ENCODE assay signal across 27 cellular contexts in the genomic region with DNA sequence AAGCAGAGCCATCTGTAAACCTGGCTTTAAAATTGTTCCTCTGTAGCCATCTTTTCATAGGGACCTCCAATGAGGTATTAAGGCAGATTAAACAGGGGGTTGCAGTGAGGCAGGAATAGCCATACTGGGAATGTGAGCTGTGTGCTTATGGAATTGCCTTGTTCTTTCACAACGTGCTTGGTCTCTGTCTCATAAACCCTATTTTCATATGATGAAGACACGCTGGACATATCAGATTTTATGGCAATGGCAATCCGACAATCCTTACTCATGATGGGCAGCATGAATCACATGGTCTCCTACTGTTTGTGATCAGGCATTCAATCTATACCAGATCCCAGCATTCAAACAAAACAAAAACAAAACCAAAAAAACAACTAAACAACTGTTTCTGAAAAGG.
"Had no signal": no experiment of that assay in that cellular context is flagged by ENCODE, and none has a peak within 500 bp of the region (broad histone marks: within the 10 kb centered on the region; RNA-seq: fewer than 3 reads in every experiment).

No MANE protein-coding gene starts in this region.

- H3K9me3 Mint-ChIP-seq: naive B cell; naive thymus-derived CD8-positive, alpha-beta T cell; natural killer cell treated with Interleukin-12 subunit alpha and Interleukin-12 subunit beta and Interleukin-15 and Interleukin-18, amount 100 ng/mL, for 72 hours; nephron progenitor cell; neural crest cell; stimulated activated naive B cell treated with anti-CD40 and anti-IgM and Interleukin-4, amounts not matched to agents 10 μg/mL and 1 μg/mL and 100 μg/mL, for 72 hours; stimulated activated naive CD8-positive, alpha-beta T cell treated with anti-CD3 and anti-CD28 coated beads, Interleukin-15, Interleukin-2, amounts not matched to agents 100 ng/mL and 50 ng/mL, for 24 hours had no signal

- H3K4me3 ChIP-seq: pancreas, prostate gland, right lobe of liver, sigmoid colon, skin epidermis, stomach, thoracic aorta, thyroid gland, tibial nerve, upper lobe of left lung, vagina had no signal

- ATAC-seq: naive thymus-derived CD8-positive, alpha-beta T cell; natural killer cell treated with Interleukin-12 subunit alpha and Interleukin-12 subunit beta and Interleukin-15 and Interleukin-18, amount 100 ng/mL, for 72 hours; pancreas; right cardiac atrium; right lobe of liver; stimulated activated effector memory CD8-positive, alpha-beta T cell treated with anti-CD3 and anti-CD28 coated beads, Interleukin-12 subunit alpha, Interleukin-12 subunit beta, amount 100 ng/mL, for 72 hours; stimulated activated naive B cell treated with anti-CD40 and anti-IgM and Interleukin-4, amounts not matched to agents 10 μg/mL and 1 μg/mL and 100 μg/mL, for 72 hours had no signal

- H3K9me3 ChIP-seq: neutrophil, pancreas, prostate gland, right lobe of liver, sigmoid colon, stomach, thoracic aorta, thyroid gland, tibial nerve, upper lobe of left lung, vagina had no signal

- H3K27me3 Mint-ChIP-seq: naive B cell; natural killer cell treated with Interleukin-12 subunit alpha and Interleukin-12 subunit beta and Interleukin-15 and Interleukin-18, amount 100 ng/mL, for 72 hours; stimulated activated naive B cell treated with anti-CD40 and anti-IgM and Interleukin-4, amounts not matched to agents 10 μg/mL and 1 μg/mL and 100 μg/mL, for 72 hours had no signal

- H3K4me1 Mint-ChIP-seq: naive B cell; naive thymus-derived CD8-positive, alpha-beta T cell; nephron progenitor cell; stimulated activated effector memory CD8-positive, alpha-beta T cell treated with anti-CD3 and anti-CD28 coated beads, Interleukin-12 subunit alpha, Interleukin-12 subunit beta, amount 100 ng/mL, for 72 hours; stimulated activated naive B cell treated with anti-CD40 and anti-IgM and Interleukin-4, amounts not matched to agents 10 μg/mL and 1 μg/mL and 100 μg/mL, for 72 hours had no signal

- H3K36me3 Mint-ChIP-seq: naive B cell; naive thymus-derived CD8-positive, alpha-beta T cell; natural killer cell treated with Interleukin-12 subunit alpha and Interleukin-12 subunit beta and Interleukin-15 and Interleukin-18, amount 100 ng/mL, for 72 hours; stimulated activated effector memory CD8-positive, alpha-beta T cell treated with anti-CD3 and anti-CD28 coated beads, Interleukin-12 subunit alpha, Interleukin-12 subunit beta, amount 100 ng/mL, for 72 hours; stimulated activated naive B cell treated with anti-CD40 and anti-IgM and Interleukin-4, amounts not matched to agents 10 μg/mL and 1 μg/mL and 100 μg/mL, for 72 hours had no signal

- H3K4me3 Mint-ChIP-seq: naive B cell; naive thymus-derived CD8-positive, alpha-beta T cell; natural killer cell treated with Interleukin-12 subunit alpha and Interleukin-12 subunit beta and Interleukin-15 and Interleukin-18, amount 100 ng/mL, for 72 hours; nephron progenitor cell; neural crest cell; stimulated activated effector memory CD8-positive, alpha-beta T cell treated with anti-CD3 and anti-CD28 coated beads, Interleukin-12 subunit alpha, Interleukin-12 subunit beta, amount 100 ng/mL, for 72 hours; stimulated activated naive B cell treated with anti-CD40 and anti-IgM and Interleukin-4, amounts not matched to agents 10 μg/mL and 1 μg/mL and 100 μg/mL, for 72 hours; stimulated activated naive CD8-positive, alpha-beta T cell treated with anti-CD3 and anti-CD28 coated beads, Interleukin-15, Interleukin-2, amounts not matched to agents 100 ng/mL and 50 ng/mL, for 24 hours had no signal

- DNase-seq: naive B cell; naive thymus-derived CD8-positive, alpha-beta T cell; nephron progenitor cell; nucleus accumbens; pancreas; right cardiac atrium; right lobe of liver; sigmoid colon; stimulated activated CD4-positive, alpha-beta T cell treated with anti-CD3 and anti-CD28 coated beads, Interleukin-15, amount 100 ng/mL, for 24 hours; stimulated activated CD4-positive, alpha-beta T cell treated with anti-CD3 and anti-CD28 coated beads, Interleukin-2, amount 100 ng/mL, for 24 hours; stimulated activated CD4-positive, alpha-beta T cell treated with anti-CD3 and anti-CD28 coated beads, Interleukin-2, amount 100 ng/mL, for 48 hours; stimulated activated CD4-positive, alpha-beta T cell treated with anti-CD3 and anti-CD28 coated beads, Interleukin-4, amount 100 ng/mL, for 24 hours; stimulated activated naive B cell treated with anti-CD40 and anti-IgM and Interleukin-4, amounts not matched to agents 10 μg/mL and 1 μg/mL and 100 μg/mL, for 72 hours; stimulated activated naive CD4-positive, alpha-beta T cell treated with Interleukin-2 at 50 U/mL for 16 hours; stomach; thyroid gland; upper lobe of left lung had no signal

- H3K36me3 ChIP-seq: neutrophil, pancreas, prostate gland, right lobe of liver, sigmoid colon, stomach, thoracic aorta, thyroid gland, tibial nerve, upper lobe of left lung, vagina had no signal

- H3K27ac Mint-ChIP-seq: naive B cell; naive thymus-derived CD8-positive, alpha-beta T cell; natural killer cell treated with Interleukin-12 subunit alpha and Interleukin-12 subunit beta and Interleukin-15 and Interleukin-18, amount 100 ng/mL, for 72 hours; nephron progenitor cell; stimulated activated effector memory CD8-positive, alpha-beta T cell treated with anti-CD3 and anti-CD28 coated beads, Interleukin-12 subunit alpha, Interleukin-12 subunit beta, amount 100 ng/mL, for 72 hours; stimulated activated naive B cell treated with anti-CD40 and anti-IgM and Interleukin-4, amounts not matched to agents 10 μg/mL and 1 μg/mL and 100 μg/mL, for 72 hours; stimulated activated naive CD8-positive, alpha-beta T cell treated with anti-CD3 and anti-CD28 coated beads, Interleukin-15, Interleukin-2, amounts not matched to agents 100 ng/mL and 50 ng/mL, for 24 hours had no signal

- H3K27me3 ChIP-seq: neutrophil, pancreas, right lobe of liver, sigmoid colon, stomach, thyroid gland, tibial nerve, upper lobe of left lung, vagina had no signal

- H3K4me1 ChIP-seq: pancreas, upper lobe of left lung, vagina had no signal

- H3K27ac ChIP-seq: neutrophil, pancreas, prostate gland, right lobe of liver, sigmoid colon, skin epidermis, stomach, thoracic aorta, thyroid gland, tibial nerve, upper lobe of left lung, vagina had no signal
